In the genomic region with DNA sequence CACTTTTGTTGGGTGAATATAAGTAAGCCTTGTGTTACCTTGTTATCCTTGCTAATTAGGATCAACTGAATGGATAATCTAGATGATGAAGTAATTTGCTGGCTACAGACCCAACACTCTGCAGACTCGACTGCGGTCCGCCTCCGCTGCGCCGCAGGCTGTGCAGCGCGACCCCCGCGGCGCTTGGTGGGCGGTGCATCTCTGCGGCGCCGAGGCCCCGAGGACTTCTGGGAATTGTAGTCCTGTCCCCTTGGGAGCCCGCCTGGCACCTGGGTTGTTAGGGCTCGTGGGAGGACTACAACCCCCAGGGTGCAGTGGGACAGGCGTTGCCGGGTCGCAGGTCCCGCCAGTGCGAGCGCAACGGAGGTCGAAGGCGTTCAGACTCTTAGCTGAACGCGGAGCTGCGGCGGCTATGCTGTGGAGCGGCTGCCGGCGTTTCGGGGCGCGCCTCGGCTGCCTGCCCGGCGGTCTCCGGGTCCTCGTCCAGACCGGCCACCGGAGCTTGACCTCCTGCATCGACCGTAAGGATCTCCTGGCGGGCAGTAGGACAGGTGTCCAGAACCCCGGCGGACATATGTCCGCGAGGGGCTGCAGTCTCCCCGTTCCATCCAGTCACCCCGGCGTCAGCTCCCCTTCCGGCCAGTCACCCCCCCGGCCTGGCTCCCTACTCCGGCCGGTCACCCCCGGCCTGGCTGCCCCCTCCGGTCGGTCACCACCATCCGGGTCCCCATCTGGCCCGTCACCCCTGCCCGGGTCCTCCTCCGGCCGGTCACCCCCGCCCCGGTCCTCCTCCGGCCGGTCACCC, we compare ENCODE assay signal across 1 cellular context.
TF ChIP-seq lines count a peak whose summit lies in the region.

A gene (plus strand): TSS at position 380 of the 805 bp plus-strand sequence. CDS start 33 bp downstream, at position 413.
A gene (minus strand): TSS at position 164 of the 805 bp plus-strand sequence. CDS start 470 bp downstream, outside the sequence.

TF ChIP-seq in IMR-90, 13 proteins besides CTCF, POLR2A, EP300 and RAD21 (continued from another document):
- TF ChIP-seq MAZ (IDR thresholded peaks at IDR 0.05; ENCODE audit: borderline replicate concordance, low read depth, low read length) (peak; percentile 64; the same call in 1 of the 2 replicates), SMC3 (IDR thresholded peaks at IDR 0.05; ENCODE audit: low read depth, low read length) (no peak), FOS (IDR thresholded peaks at IDR 0.05; ENCODE audit: low read depth, low read length) (no peak)
TF ChIP-seq in IMR-90: peak in this region for 3.
